In genomic region chr12:32455607-32456063, GRCh38 we compare ENCODE assay signal across 8 cellular contexts. TPM values are rescaled to one million over a fixed set of nuclear protein-coding genes. Genes with fewer than 3 reads are reported as not detected.
DNase-seq lines count a peak whose midpoint lies in the region; ATAC-seq, FAIRE-seq and TF ChIP-seq lines count a peak whose summit lies in the region.

No MANE protein-coding gene starts in this region.

- CTCF ChIA-PET in WTC11 (lab: Charles Lee), result interaction anchor here (0.6 to 2.1 kb wide), 9 partner anchors 40 to 216 kb away, joined by 3 to 10 read pairs (median 3); partner anchors contain the start of gene FGD4

- H3K4me3 Mint-ChIP-seq in WTC11 (peak overlapping the region; percentile 65), glutamatergic neuron (ENCODE audit: unreplicated experiment) (no peak overlapping the region)

- TF ChIP-seq POLR2A in GM18505 (IDR thresholded peaks at IDR 0.05; ENCODE audit: borderline replicate concordance, extremely low read depth, insufficient read depth, insufficient read length), result no peak

- peak; percentile 88 for FAIRE-seq in D721Med (lab: Jason Lieb, UNC)

- H3K27ac Mint-ChIP-seq in WTC11 (peak overlapping the region; percentile 97), glutamatergic neuron (ENCODE audit: unreplicated experiment) (peak overlapping the region; percentile 12)

- H3K4me1 Mint-ChIP-seq in WTC11 (peaks cover 70% of the 10 kb centered on the region), glutamatergic neuron (ENCODE audit: low read depth, unreplicated experiment) (peaks cover 26% of the 10 kb centered on the region)

- H3K9me3 Mint-ChIP-seq in WTC11 (peaks cover 6% of the 10 kb centered on the region; the same call in 1 of the 2 replicates), glutamatergic neuron (ENCODE audit: unreplicated experiment) (no peaks in the 10 kb centered on the region)

- H3K27me3 Mint-ChIP-seq in WTC11 (ENCODE audit: low read depth) (no peaks in the 10 kb centered on the region), glutamatergic neuron (ENCODE audit: unreplicated experiment) (no peaks in the 10 kb centered on the region)

- TF ChIP-seq CTCF in D721Med (IDR thresholded peaks at IDR 0.05; ENCODE audit: insufficient read depth, missing control alignments) (peak; percentile 78), WTC11 (IDR thresholded peaks at IDR 0.05) (peak; percentile 24; the same call in 1 of the 2 replicates), glutamatergic neuron (IDR thresholded peaks at IDR 0.05; ENCODE audit: partially characterized antibody, unreplicated experiment) (peak; percentile 69)

- DNase-seq in D721Med (ENCODE audit: insufficient read length, low spot score) (no peak), NCI-H2081 (lab: John Stamatoyannopoulos, UW) (peak; percentile 57 to 65), WTC11 (ENCODE audit: low spot score) (no peak), glutamatergic neuron (no peak), pulmonary artery endothelial cell (ENCODE audit: low read depth, low spot score) (peak; percentile 57)

- POLR2A ChIA-PET in WTC11 (lab: Charles Lee), result interaction anchor here (0.6 kb wide), 1 partner anchor 598 kb away, joined by 3 read pairs; no protein-coding TSS in a partner anchor

- H3K36me3 Mint-ChIP-seq in WTC11 (peaks cover 7% of the 10 kb centered on the region), glutamatergic neuron (ENCODE audit: unreplicated experiment) (no peaks in the 10 kb centered on the region)

- ATAC-seq in GM21390 (IDR thresholded peaks at IDR 0.05; ENCODE audit: unreplicated experiment) (peak; percentile 63), WTC11 (no peak), HG03139 (IDR thresholded peaks at IDR 0.05; ENCODE audit: unreplicated experiment) (no peak), GM18505 (IDR thresholded peaks at IDR 0.05; ENCODE audit: unreplicated experiment) (no peak)

TF ChIP-seq in WTC11, 78 proteins besides CTCF, POLR2A, EP300 and RAD21:
- TF ChIP-seq RELA (CRISPR knock-in tag; IDR thresholded peaks at IDR 0.05; ENCODE audit: borderline replicate concordance) (no peak), GTF2I (CRISPR knock-in tag; conservative IDR thresholded peaks at IDR 0.05) (no peak), ZNF425 (CRISPR knock-in tag; conservative IDR thresholded peaks at IDR 0.05) (no peak), CREB1 (CRISPR knock-in tag; IDR thresholded peaks at IDR 0.05) (no peak), MYBL2 (CRISPR knock-in tag; IDR thresholded peaks at IDR 0.05) (no peak), SMAD3 (CRISPR knock-in tag; IDR thresholded peaks at IDR 0.05; ENCODE audit: borderline replicate concordance) (no peak), EMX1 (CRISPR knock-in tag; IDR thresholded peaks at IDR 0.05) (no peak), ZNF512 (CRISPR knock-in tag; IDR thresholded peaks at IDR 0.05; ENCODE audit: borderline replicate concordance) (no peak), ZNF423 (CRISPR knock-in tag; IDR thresholded peaks at IDR 0.05) (no peak)
- TF ChIP-seq, protein P1, sequence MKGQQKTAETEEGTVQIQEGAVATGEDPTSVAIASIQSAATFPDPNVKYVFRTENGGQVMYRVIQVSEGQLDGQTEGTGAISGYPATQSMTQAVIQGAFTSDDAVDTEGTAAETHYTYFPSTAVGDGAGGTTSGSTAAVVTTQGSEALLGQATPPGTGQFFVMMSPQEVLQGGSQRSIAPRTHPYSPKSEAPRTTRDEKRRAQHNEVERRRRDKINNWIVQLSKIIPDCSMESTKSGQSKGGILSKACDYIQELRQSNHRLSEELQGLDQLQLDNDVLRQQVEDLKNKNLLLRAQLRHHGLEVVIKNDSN (CRISPR knock-in tag; IDR thresholded peaks at IDR 0.05), result no peak

RNA-seq across cellular contexts. Expression of gene FGD4, which starts 56.3 kb away (rescaled TPM):
- 32.8 to 39.7 TPM (median 35.7 TPM) in 3 replicates for total RNA-seq in WTC11 (2021)
- total RNA-seq in glutamatergic neuron (ENCODE audit: unreplicated experiment), result 105 TPM
- total RNA-seq in pulmonary artery endothelial cell, result 25.6 and 30.4 TPM in 2 replicates

Comparison
In these comparisons a context has a peak if more than half of its experiments do, and no peak if none do; other contexts are left out.
1. DNase-seq: peak in NCI-H2081 (2 of 2) and pulmonary artery endothelial cell (single experiment); none in D721Med (single experiment), WTC11 (single experiment) and glutamatergic neuron (single experiment).
2. CTCF ChIP-seq: peak in every context shown above with its lines; median percentile 78 in D721Med; 69 in glutamatergic neuron; 24 in WTC11.